Comparison of ENCODE assay signal across 14 cellular contexts in genomic region chr10:94088926-94089381, GRCh38.
DNase-seq lines count a peak whose midpoint lies in the region; ATAC-seq and TF ChIP-seq lines count a peak whose summit lies in the region.
"Had no signal": no experiment of that assay in that cellular context is flagged by ENCODE, and none has a peak within 500 bp of the region (broad histone marks: within the 10 kb centered on the region; RNA-seq: fewer than 3 reads in every experiment).

No MANE protein-coding gene starts in this region.

- H3K4me1 ChIP-seq in osteoblast (ENCODE audit: insufficient read depth, low read length), result peaks cover 26% of the 10 kb centered on the region

- peak overlapping the region; percentile 76 for H3K4me2 ChIP-seq in osteoblast (ENCODE audit: insufficient read depth, low read length)

- H3K27me3 ChIP-seq in osteoblast (ENCODE audit: insufficient read depth, low read length), result no peaks in the 10 kb centered on the region

- H3K36me3 ChIP-seq in osteoblast (ENCODE audit: insufficient read depth, low read length), result no peaks in the 10 kb centered on the region

- TF ChIP-seq CTCF in osteoblast (IDR thresholded peaks at IDR 0.05; ENCODE audit: extremely low read depth, low read depth, low read length), result no peak

- ATAC-seq in esophagus mucosa (peak; percentile 49), HG03457 (IDR thresholded peaks at IDR 0.05; ENCODE audit: unreplicated experiment) (no peak), HG03025 (IDR thresholded peaks at IDR 0.05; ENCODE audit: low FRiP score, unreplicated experiment) (no peak)
- ATAC-seq: activated naive CD4-positive, alpha-beta T cell treated with anti-CD3 and anti-CD28 coated beads, Interleukin-2, amount 50 U/mL, for 72 hours had no signal

- H3K9me3 ChIP-seq in osteoblast (ENCODE audit: low read depth, low read length), result no peaks in the 10 kb centered on the region

- no peak overlapping the region for H2AFZ ChIP-seq in osteoblast (ENCODE audit: low read length)

- no peak overlapping the region for H3K27ac ChIP-seq in osteoblast (ENCODE audit: low read depth, low read length)

- H3K79me2 ChIP-seq in osteoblast (ENCODE audit: insufficient read depth, low read length), result no peaks in the 10 kb centered on the region

- H4K20me1 ChIP-seq in osteoblast (ENCODE audit: insufficient read depth, low read length), result no peaks in the 10 kb centered on the region

- peak overlapping the region; percentile 31 for H3K4me3 ChIP-seq in osteoblast (ENCODE audit: insufficient read depth, low read length)

- peak; percentile 23 for DNase-seq in DMS79 treated with DMSO at 0.1 percent for 48 hours (lab: John Stamatoyannopoulos, UW)
- peak; percentile 85 for DNase-seq in NCI-H82 (lab: John Stamatoyannopoulos, UW)
- DNase-seq in osteoblast (ENCODE audit: insufficient read length, low spot score, missing footprints), result peak; percentile 37
- no peak for DNase-seq in LoVo (ENCODE audit: low spot score)
- no peak for DNase-seq in NCI-H2107 (lab: John Stamatoyannopoulos, UW)
- DNase-seq: activated CD4-positive, alpha-beta T cell treated with anti-CD3 and anti-CD28 coated beads for 4 hours; erythroblast; H7; NCI-H1092 treated with DMSO at 0.1 percent for 48 hours; stimulated activated CD4-positive, alpha-beta T cell treated with anti-CD3 and anti-CD28 coated beads, Interleukin-4, amount 100 ng/mL, for 4 hours had no signal

Comparison
In these comparisons a context has a peak if more than half of its experiments do, and no peak if none do; other contexts are left out.
1. DNase-seq: peak in DMS79 treated with DMSO at 0.1 percent for 48 hours (single experiment), NCI-H82 (single experiment) and osteoblast (single experiment); none in LoVo (single experiment) and NCI-H2107 (single experiment).